Comparison of ENCODE assay signal across 12 cellular contexts in genomic region chr2:66445781-66446177, GRCh38. TPM values are rescaled to one million over a fixed set of nuclear protein-coding genes. Genes with fewer than 3 reads are reported as not detected.
DNase-seq lines count a peak whose midpoint lies in the region; ATAC-seq and TF ChIP-seq lines count a peak whose summit lies in the region.
"Had no signal": no experiment of that assay in that cellular context is flagged by ENCODE, and none has a peak within 500 bp of the region (broad histone marks: within the 10 kb centered on the region; RNA-seq: fewer than 3 reads in every experiment).

No MANE protein-coding gene starts in this region.

- H3K4me1 ChIP-seq in iPS-15b (ENCODE audit: control insufficient read depth, insufficient read depth, low read length) (peaks cover 34% of the 10 kb centered on the region), rectal smooth muscle tissue (ENCODE audit: control insufficient read depth, insufficient read depth, low read length) (peaks cover 7% of the 10 kb centered on the region)

- peak; percentile 45 for TF ChIP-seq CTCF in chondrocyte (IDR thresholded peaks at IDR 0.05)

- peaks cover 10% of the 10 kb centered on the region for H3K4me1 Mint-ChIP-seq in chondrocyte (ENCODE audit: low read depth)
- H3K4me1 Mint-ChIP-seq in activated T-helper 17 cell treated with anti-CD3 and anti-CD28 coated beads, Interleukin-2, amount 50 U/mL, for 72 hours: no peaks in the 10 kb centered on the region

- peaks cover 23% of the 10 kb centered on the region for H3K27me3 Mint-ChIP-seq in chondrocyte (ENCODE audit: low read depth)
- H3K27me3 Mint-ChIP-seq in activated T-helper 17 cell treated with anti-CD3 and anti-CD28 coated beads, Interleukin-2, amount 50 U/mL, for 72 hours: peaks cover 34% of the 10 kb centered on the region

- no peak overlapping the region for H3K9ac ChIP-seq in iPS-15b (ENCODE audit: low read depth, low read length)
- H3K9ac ChIP-seq in rectal smooth muscle tissue (ENCODE audit: low read length): peak overlapping the region; percentile 73

- H3K9me3 ChIP-seq in iPS-15b (ENCODE audit: control insufficient read depth, insufficient read depth, low read length): no peaks in the 10 kb centered on the region

- H3K9me3 Mint-ChIP-seq in chondrocyte (ENCODE audit: low read depth): no peaks in the 10 kb centered on the region
- H3K9me3 Mint-ChIP-seq in activated T-helper 17 cell treated with anti-CD3 and anti-CD28 coated beads, Interleukin-2, amount 50 U/mL, for 72 hours: no peaks in the 10 kb centered on the region

- peak overlapping the region; percentile 68 for H3K4me3 ChIP-seq in iPS-15b (ENCODE audit: low read depth, low read length)
- peak overlapping the region; percentile 70 for H3K4me3 ChIP-seq in rectal smooth muscle tissue (ENCODE audit: low read length)

- peaks cover 14% of the 10 kb centered on the region for H3K36me3 Mint-ChIP-seq in chondrocyte (ENCODE audit: low read depth)
- H3K36me3 Mint-ChIP-seq in activated T-helper 17 cell treated with anti-CD3 and anti-CD28 coated beads, Interleukin-2, amount 50 U/mL, for 72 hours (ENCODE audit: low read depth): no peaks in the 10 kb centered on the region
- H3K36me3 Mint-ChIP-seq: activated naive CD8-positive, alpha-beta T cell had no signal

- H3K36me3 ChIP-seq in iPS-15b (ENCODE audit: control insufficient read depth, insufficient read depth, low read length) (no peaks in the 10 kb centered on the region), rectal smooth muscle tissue (ENCODE audit: control insufficient read depth, insufficient read depth, low read length) (peaks cover 6% of the 10 kb centered on the region)

- no peak for ATAC-seq in activated T-helper 17 cell treated with anti-CD3 and anti-CD28 coated beads, Interleukin-2, amount 50 U/mL, for 72 hours (replicated peaks)
- ATAC-seq in HG03097 (IDR thresholded peaks at IDR 0.05; ENCODE audit: low FRiP score, unreplicated experiment) (no peak), HG03432 (IDR thresholded peaks at IDR 0.05; ENCODE audit: unreplicated experiment) (no peak)

- peak; percentile 55 for DNase-seq in EL
- DNase-seq in chondrocyte (ENCODE audit: low spot score): no peak
- no peak for DNase-seq in stimulated activated CD4-positive, alpha-beta T cell treated with anti-CD3 and anti-CD28 coated beads, Interleukin-2, amount 100 ng/mL, for 24 hours
- DNase-seq: DMS 273 treated with DMSO at 0.1 percent for 48 hours, mammary epithelial cell had no signal

- no peak overlapping the region for H3K27ac Mint-ChIP-seq in chondrocyte (ENCODE audit: unreplicated experiment)
- no peak overlapping the region for H3K27ac Mint-ChIP-seq in activated T-helper 17 cell treated with anti-CD3 and anti-CD28 coated beads, Interleukin-2, amount 50 U/mL, for 72 hours
- H3K27ac Mint-ChIP-seq: activated naive CD8-positive, alpha-beta T cell had no signal

- H3K27me3 ChIP-seq in iPS-15b (ENCODE audit: control insufficient read depth, insufficient read depth, low read length) (peaks cover 67% of the 10 kb centered on the region), rectal smooth muscle tissue (ENCODE audit: control insufficient read depth, insufficient read depth, low read length) (peaks cover 2% of the 10 kb centered on the region)

- H3K27ac ChIP-seq in rectal smooth muscle tissue (ENCODE audit: low read depth, low read length): peak overlapping the region; percentile 98

- H3K4me3 Mint-ChIP-seq in chondrocyte (ENCODE audit: unreplicated experiment): no peak overlapping the region
- no peak overlapping the region for H3K4me3 Mint-ChIP-seq in activated T-helper 17 cell treated with anti-CD3 and anti-CD28 coated beads, Interleukin-2, amount 50 U/mL, for 72 hours
- H3K4me3 Mint-ChIP-seq: activated naive CD8-positive, alpha-beta T cell had no signal

RNA-seq across cellular contexts. Expression of gene MEIS1, which starts 10.9 kb away (rescaled TPM):
- 1.1 to 18.5 TPM (median 16.9 TPM) in 3 replicates for total RNA-seq in chondrocyte
- total RNA-seq in activated T-helper 17 cell treated with anti-CD3 and anti-CD28 coated beads, Interleukin-2, amount 50 U/mL, for 72 hours: not detected
- total RNA-seq: T-helper 2 cell treated with Interferon-gamma antibody and Interleukin-4, amounts not matched to agents 100 ng/mL and 5 ng/mL, for 36 hours had no signal
